Comparison of ENCODE assay signal across 8 cellular contexts in the genomic region with DNA sequence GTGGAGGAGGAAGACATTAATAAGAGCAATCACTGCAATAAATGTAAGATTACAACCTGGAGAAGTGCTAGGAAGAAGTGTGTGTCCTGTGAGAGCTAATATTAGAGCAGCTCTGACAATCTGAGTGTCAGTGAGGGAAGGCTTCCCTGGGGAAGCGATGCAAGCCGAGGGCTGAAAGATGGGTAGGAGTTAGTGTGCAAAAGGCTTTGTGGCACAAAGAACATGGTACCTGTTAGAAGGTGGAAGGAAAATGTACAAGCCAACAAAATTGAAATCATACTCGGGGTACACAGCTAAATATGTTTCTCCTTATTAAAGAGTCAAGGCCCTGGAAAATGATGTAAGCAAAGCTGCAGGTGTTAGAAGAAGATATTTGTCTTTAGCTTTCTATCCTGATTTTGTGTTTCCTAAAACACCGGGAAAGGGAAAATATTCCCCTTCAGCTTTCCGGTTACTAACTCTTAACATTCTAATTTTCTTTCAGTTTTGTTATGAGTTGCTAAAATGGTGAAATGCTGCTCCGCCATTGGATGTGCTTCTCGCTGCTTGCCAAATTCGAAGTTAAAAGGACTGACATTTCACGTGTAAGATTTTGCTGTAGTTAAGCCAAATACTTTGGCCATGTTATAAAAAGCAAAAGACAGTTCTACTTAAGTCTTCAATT. TPM values are rescaled to one million over a fixed set of nuclear protein-coding genes. Genes with fewer than 3 reads are reported as not detected.
DNase-seq lines count a peak whose midpoint lies in the region; ATAC-seq and TF ChIP-seq lines count a peak whose summit lies in the region.

No MANE protein-coding gene starts in this region.

- H3K9me3 ChIP-seq in DND-41 (ENCODE audit: insufficient read depth, low read length, severe bottlenecking) (no peaks in the 10 kb centered on the region), OCI-LY1 (ENCODE audit: low read length) (no peaks in the 10 kb centered on the region), muscle layer of colon (ENCODE audit: low read length) (no peaks in the 10 kb centered on the region)

- H4K20me1 ChIP-seq in DND-41 (ENCODE audit: insufficient read depth, low read length) (no peaks in the 10 kb centered on the region), OCI-LY1 (ENCODE audit: insufficient read depth, low read length) (no peaks in the 10 kb centered on the region)

- no peak for TF ChIP-seq CTCF in DND-41 (IDR thresholded peaks at IDR 0.05; ENCODE audit: borderline replicate concordance, extremely low read depth, low read length, poor library complexity, severe bottlenecking)
- no peak for TF ChIP-seq CTCF in OCI-LY1 (IDR thresholded peaks at IDR 0.05; ENCODE audit: low read length)
- TF ChIP-seq CTCF in coronary artery (IDR thresholded peaks at IDR 0.05) = no peak

- DNase-seq in DND-41 (no peak), coronary artery (ENCODE audit: low spot score) (no peak), NCI-H526 (lab: John Stamatoyannopoulos, UW) (no peak), left lobe of liver (ENCODE audit: low spot score) (no peak)

- H3K9ac ChIP-seq in DND-41 (ENCODE audit: low read depth, low read length) = peak overlapping the region; percentile 74
- H3K9ac ChIP-seq in OCI-LY1 (ENCODE audit: low read length) = peak overlapping the region; percentile 86
- H3K9ac ChIP-seq in muscle layer of colon (ENCODE audit: low read length) = peak overlapping the region; percentile 77

- ATAC-seq in DND-41 (ENCODE audit: insufficient read depth, low read depth) = peak; percentile 4; the same call in 2 of the 3 replicates
- ATAC-seq in GM21526 (IDR thresholded peaks at IDR 0.05; ENCODE audit: low FRiP score, unreplicated experiment) = peak; percentile 7
- no peak for ATAC-seq in GM18861 (IDR thresholded peaks at IDR 0.05; ENCODE audit: unreplicated experiment)
- ATAC-seq in left lobe of liver = no peak

- H3K4me3 ChIP-seq in DND-41 (ENCODE audit: low read depth in 1 of 2, low read length in 2 of 2) = peak overlapping the region; percentile 91 to 95
- peak overlapping the region; percentile 82 for H3K4me3 ChIP-seq in OCI-LY1 (ENCODE audit: low read depth, low read length, poor library complexity, severe bottlenecking)
- peak overlapping the region; percentile 92 for H3K4me3 ChIP-seq in coronary artery
- H3K4me3 ChIP-seq in muscle layer of colon (ENCODE audit: low read depth in 1 of 2, low read length in 2 of 2) = peak overlapping the region; percentile 78 to 95

- H3K4me1 ChIP-seq in DND-41 (ENCODE audit: insufficient read depth, low read length) (peaks cover 56% of the 10 kb centered on the region), OCI-LY1 (ENCODE audit: insufficient read depth, low read length, severe bottlenecking) (peaks cover 44% of the 10 kb centered on the region), muscle layer of colon (ENCODE audit: insufficient read depth, low read length) (peaks cover 40% of the 10 kb centered on the region)

- H2AFZ ChIP-seq in DND-41 (ENCODE audit: low read depth, low read length) (peak overlapping the region; percentile 80), OCI-LY1 (ENCODE audit: low read length) (no peak overlapping the region)

- peaks cover 58% of the 10 kb centered on the region for H3K79me2 ChIP-seq in DND-41 (ENCODE audit: insufficient read depth, low read length)
- H3K79me2 ChIP-seq in OCI-LY1 (ENCODE audit: insufficient read depth, low read length) = peaks cover 39% of the 10 kb centered on the region

- H3K4me2 ChIP-seq in DND-41 (ENCODE audit: insufficient read depth, low read length) (peak overlapping the region; percentile 95), OCI-LY1 (ENCODE audit: low read length) (peak overlapping the region; percentile 93)

- H3F3A ChIP-seq in OCI-LY1 (ENCODE audit: insufficient read depth, low read length) = no peaks in the 10 kb centered on the region

- H3K27ac ChIP-seq in DND-41 (ENCODE audit: low read length) (peak overlapping the region; percentile 92), OCI-LY1 (ENCODE audit: low read depth, low read length, poor library complexity, severe bottlenecking) (peak overlapping the region; percentile 92), coronary artery (peak overlapping the region; percentile 94 to 97), muscle layer of colon (ENCODE audit: low read depth, low read length) (peak overlapping the region; percentile 91)

- H3K9me2 ChIP-seq in OCI-LY1 (ENCODE audit: low read depth, low read length) = no peaks in the 10 kb centered on the region

- peaks cover 23% of the 10 kb centered on the region for H3K36me3 ChIP-seq in DND-41 (ENCODE audit: insufficient read depth, low read length)
- peaks cover 26% of the 10 kb centered on the region for H3K36me3 ChIP-seq in OCI-LY1 (ENCODE audit: insufficient read depth, low read length)
- peaks cover 19% of the 10 kb centered on the region for H3K36me3 ChIP-seq in muscle layer of colon (ENCODE audit: insufficient read depth, low read length)

- H3K27me3 ChIP-seq in DND-41 (ENCODE audit: insufficient read depth, low read length, poor library complexity) = no peaks in the 10 kb centered on the region
- H3K27me3 ChIP-seq in OCI-LY1 (ENCODE audit: insufficient read depth, low read length) = no peaks in the 10 kb centered on the region
- no peaks in the 10 kb centered on the region for H3K27me3 ChIP-seq in muscle layer of colon (ENCODE audit: control insufficient read depth in 1 of 2, insufficient read depth in 2 of 2, low read length in 2 of 2)

RNA-seq across cellular contexts. Expression of a gene that starts 0.8 kb away (rescaled TPM):
- 9.9 TPM for total RNA-seq in left lobe of liver

RNA-seq across cellular contexts. Expression of a gene that starts 0.9 kb away (rescaled TPM):
- total RNA-seq in left lobe of liver = 11.7 TPM

RNA-seq across cellular contexts. Expression of a gene that starts 40.8 kb away (rescaled TPM):
- not detected for total RNA-seq in left lobe of liver

Comparison
In these comparisons a context has a peak if more than half of its experiments do, and no peak if none do; other contexts are left out.
1. ATAC-seq: peak in DND-41 (single experiment) and GM21526 (single experiment); none in GM18861 (single experiment) and left lobe of liver (single experiment).
2. Peak in every context shown above with its lines, with median percentiles within 50 percentile points of each other: H3K27ac ChIP-seq, H3K4me3 ChIP-seq and H3K9ac ChIP-seq.